Comparison of ENCODE assay signal across 8 cellular contexts in the genomic region with DNA sequence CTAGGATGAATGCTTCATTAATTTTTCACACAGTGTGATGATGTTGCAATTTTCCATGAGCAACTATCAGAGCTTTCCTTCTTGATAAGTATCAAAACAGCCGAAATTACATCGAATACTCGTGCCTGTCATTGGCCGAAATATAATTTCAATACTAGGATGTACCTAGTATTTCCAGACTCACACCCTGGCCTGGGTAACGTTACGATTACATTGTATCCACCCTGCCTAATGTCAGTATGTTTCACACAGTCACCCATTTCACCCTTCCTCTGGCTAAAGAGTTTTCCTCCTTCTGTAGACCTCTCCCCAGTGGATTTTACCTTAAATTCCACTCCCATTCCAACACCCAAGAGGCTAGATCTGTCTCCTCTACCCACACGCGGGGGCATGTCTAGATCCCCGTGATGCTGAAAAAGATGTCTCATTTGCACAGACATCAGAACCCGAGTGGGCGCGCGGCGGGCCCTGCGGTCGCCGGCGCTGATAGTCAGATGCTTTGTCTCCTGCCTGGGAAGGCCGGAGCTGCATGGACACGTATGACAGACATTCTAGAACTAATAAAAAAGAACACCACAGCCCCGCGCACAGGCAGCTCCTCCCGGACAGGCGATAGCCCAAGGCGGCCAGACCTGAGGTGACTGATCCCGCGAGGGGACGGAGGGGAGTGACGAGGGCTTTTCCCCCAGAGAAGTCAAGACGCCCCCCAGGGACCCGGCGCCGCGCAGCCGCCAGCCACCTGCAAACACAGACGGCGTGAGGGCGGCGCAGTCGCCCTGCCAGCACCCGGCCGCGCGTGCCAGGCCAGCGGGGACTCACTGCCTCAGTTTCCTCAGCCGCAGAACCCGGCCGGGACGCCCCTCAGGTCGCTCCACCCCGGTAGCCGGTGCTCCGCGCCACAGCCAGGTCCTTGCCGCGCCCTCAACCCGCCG. TPM values are rescaled to one million over a fixed set of nuclear protein-coding genes. Genes with fewer than 3 reads are reported as not detected.
DNase-seq lines count a peak whose midpoint lies in the region; ATAC-seq, FAIRE-seq and TF ChIP-seq lines count a peak whose summit lies in the region.

No MANE protein-coding gene starts in this region.

- peaks cover 6% of the 10 kb centered on the region for H3K36me3 Mint-ChIP-seq in activated T-helper 17 cell treated with anti-CD3 and anti-CD28 coated beads, Interleukin-2, amount 50 U/mL, for 72 hours (ENCODE audit: low read depth)
- no peaks in the 10 kb centered on the region for H3K36me3 Mint-ChIP-seq in neural crest cell (ENCODE audit: low read depth)

- no peaks in the 10 kb centered on the region for H3K27me3 Mint-ChIP-seq in activated T-helper 17 cell treated with anti-CD3 and anti-CD28 coated beads, Interleukin-2, amount 50 U/mL, for 72 hours
- H3K27me3 Mint-ChIP-seq in neural crest cell (ENCODE audit: low read depth), result no peaks in the 10 kb centered on the region

- H3K9me3 ChIP-seq in A549 (no peaks in the 10 kb centered on the region), NT2/D1 (ENCODE audit: insufficient read depth, low read length) (no peaks in the 10 kb centered on the region), stomach smooth muscle (ENCODE audit: control insufficient read depth in 2 of 2, low read length in 2 of 2) (no peaks in the 10 kb centered on the region)

- H3K4me3 Mint-ChIP-seq in activated T-helper 17 cell treated with anti-CD3 and anti-CD28 coated beads, Interleukin-2, amount 50 U/mL, for 72 hours, result peak overlapping the region; percentile 97
- peak overlapping the region; percentile 95 for H3K4me3 Mint-ChIP-seq in neural crest cell

- DNase-seq in A549 (ENCODE audit: low read depth in 1 of 2, low spot score in 1 of 2) (peak; percentile 10 to 49), NT2/D1 (ENCODE audit: low read depth, low spot score) (peak; percentile 15), fibroblast of villous mesenchyme (ENCODE audit: low read depth) (peak; percentile 22), neural crest cell (ENCODE audit: low read depth, low spot score) (peak; percentile 32)

- peak overlapping the region; percentile 94 for H3K27ac Mint-ChIP-seq in activated T-helper 17 cell treated with anti-CD3 and anti-CD28 coated beads, Interleukin-2, amount 50 U/mL, for 72 hours
- peak overlapping the region; percentile 98 for H3K27ac Mint-ChIP-seq in neural crest cell (ENCODE audit: unreplicated experiment)

- H3K4me1 ChIP-seq in A549 (peaks cover 40% of the 10 kb centered on the region), NT2/D1 (ENCODE audit: insufficient read depth, insufficient read length) (no peaks in the 10 kb centered on the region), stomach smooth muscle (ENCODE audit: control insufficient read depth, insufficient read depth, low read length) (peaks cover 9% of the 10 kb centered on the region)

- H3K27me3 ChIP-seq in NT2/D1 (ENCODE audit: insufficient read depth, insufficient read length) (peaks cover 5% of the 10 kb centered on the region), stomach smooth muscle (ENCODE audit: control insufficient read depth in 1 of 2, insufficient read depth in 2 of 2, low read length in 2 of 2) (no peaks in the 10 kb centered on the region)

- 2% methylated on average over 24 of the region's 58 CpGs for WGBS in A549 (ENCODE audit: missing lambda C conversion rate)

- POLR2A ChIA-PET in A549 (lab: Yijun Ruan, JAX), result interaction anchor here (1.0 to 2.1 kb wide), 4 partner anchors 15 to 178 kb away, joined by 4 to 9 read pairs (median 6); partner anchors contain the start of gene ABCD2

- no peak for TF ChIP-seq POLR2A in A549 (IDR thresholded peaks at IDR 0.05; ENCODE audit: low read length)

- H3K27ac ChIP-seq in A549 (peak overlapping the region; percentile 97), stomach smooth muscle (ENCODE audit: low read length) (peak overlapping the region; percentile 83)

- FAIRE-seq in A549 (lab: Jason Lieb, UNC), result no peak

- no peak for TF ChIP-seq EP300 in A549 (IDR thresholded peaks at IDR 0.05)

- H3K4me3 ChIP-seq in A549 (peak overlapping the region; percentile 94), NT2/D1 (ENCODE audit: insufficient read length, low read depth) (peak overlapping the region; percentile 82), fibroblast of villous mesenchyme (ENCODE audit: low read depth, low read length) (peak overlapping the region; percentile 61), stomach smooth muscle (ENCODE audit: low read length in 2 of 2) (peak overlapping the region; percentile 71 to 83)

- TF ChIP-seq RAD21 in A549 (conservative IDR thresholded peaks at IDR 0.05 in 1 of 2, IDR thresholded peaks at IDR 0.05 in 1 of 2), result no peak; a peak in 1 of 5 replicates

- CTCF ChIA-PET in A549 (lab: Yijun Ruan, JAX), result interaction anchor here (1.3 to 1.5 kb wide), 2 partner anchors 11 to 27 kb away, joined by 3 read pairs; no protein-coding TSS in a partner anchor

- no peak for TF ChIP-seq CTCF in A549 (IDR thresholded peaks at IDR 0.05)
- TF ChIP-seq CTCF in fibroblast of villous mesenchyme (IDR thresholded peaks at IDR 0.05; ENCODE audit: insufficient read depth, low read depth, low read length), result no peak
- no peak for TF ChIP-seq CTCF in neural crest cell (conservative IDR thresholded peaks at IDR 0.05)

- H3K36me3 ChIP-seq in NT2/D1 (ENCODE audit: insufficient read depth, insufficient read length, low read length), result no peaks in the 10 kb centered on the region
- H3K36me3 ChIP-seq in stomach smooth muscle (ENCODE audit: control insufficient read depth in 2 of 2, insufficient read depth in 2 of 2, low read length in 2 of 2), result no peaks in the 10 kb centered on the region

- H3K4me1 Mint-ChIP-seq in activated T-helper 17 cell treated with anti-CD3 and anti-CD28 coated beads, Interleukin-2, amount 50 U/mL, for 72 hours, result peaks cover 13% of the 10 kb centered on the region
- H3K4me1 Mint-ChIP-seq in neural crest cell, result peaks cover 38% of the 10 kb centered on the region

- no peaks in the 10 kb centered on the region for H3K9me3 Mint-ChIP-seq in activated T-helper 17 cell treated with anti-CD3 and anti-CD28 coated beads, Interleukin-2, amount 50 U/mL, for 72 hours
- no peaks in the 10 kb centered on the region for H3K9me3 Mint-ChIP-seq in neural crest cell

- H3K9ac ChIP-seq in NT2/D1 (ENCODE audit: insufficient read length, low read depth), result peak overlapping the region; percentile 90
- peak overlapping the region; percentile 63 to 65 for H3K9ac ChIP-seq in stomach smooth muscle (ENCODE audit: low read length in 2 of 2)

- H3K4me2 ChIP-seq in A549, result peak overlapping the region; percentile 89

- ATAC-seq in A549 (peak; percentile 22 to 38), GM18907 (IDR thresholded peaks at IDR 0.05; ENCODE audit: unreplicated experiment) (peak; percentile 36), HG03135 (IDR thresholded peaks at IDR 0.05; ENCODE audit: unreplicated experiment) (peak; percentile 17)
- ATAC-seq in activated T-helper 17 cell treated with anti-CD3 and anti-CD28 coated beads, Interleukin-2, amount 50 U/mL, for 72 hours (replicated peaks), result peak; percentile 18

TF ChIP-seq in A549, 52 proteins besides CTCF, POLR2A, EP300 and RAD21 (continues in another document):
- TF ChIP-seq, protein P1, sequence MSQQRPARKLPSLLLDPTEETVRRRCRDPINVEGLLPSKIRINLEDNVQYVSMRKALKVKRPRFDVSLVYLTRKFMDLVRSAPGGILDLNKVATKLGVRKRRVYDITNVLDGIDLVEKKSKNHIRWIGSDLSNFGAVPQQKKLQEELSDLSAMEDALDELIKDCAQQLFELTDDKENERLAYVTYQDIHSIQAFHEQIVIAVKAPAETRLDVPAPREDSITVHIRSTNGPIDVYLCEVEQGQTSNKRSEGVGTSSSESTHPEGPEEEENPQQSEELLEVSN (IDR thresholded peaks at IDR 0.05; ENCODE audit: borderline replicate concordance, low read depth), result no peak
- TF ChIP-seq USF2 (IDR thresholded peaks at IDR 0.05) (no peak), KDM5A (IDR thresholded peaks at IDR 0.05) (no peak), CHD4 (IDR thresholded peaks at IDR 0.05; ENCODE audit: borderline replicate concordance) (no peak), MYC (IDR thresholded peaks at IDR 0.05; ENCODE audit: borderline replicate concordance, low read length) (no peak), ZC3H11A (IDR thresholded peaks at IDR 0.05) (no peak), ZNF302 (CRISPR knock-in tag; IDR thresholded peaks at IDR 0.05) (no peak), HDAC2 (IDR thresholded peaks at IDR 0.05) (no peak), HOXB5 (CRISPR knock-in tag; IDR thresholded peaks at IDR 0.05) (no peak), HOXA7 (CRISPR knock-in tag; IDR thresholded peaks at IDR 0.05) (no peak), RFX5 (IDR thresholded peaks at IDR 0.05) (no peak), CEBPB (IDR thresholded peaks at IDR 0.05) (peak; percentile 23 to 32; a peak in 2 of 4 replicates), PBX3 (IDR thresholded peaks at IDR 0.05) (no peak), JUN (IDR thresholded peaks at IDR 0.05) (no peak)

RNA-seq across cellular contexts. Expression of gene KIF21A, which starts 0.7 kb away (rescaled TPM):
- polyA plus RNA-seq in A549 (2011; rRNA removed), result 71.6 and 79.0 TPM in 2 replicates
- 12.4 and 13.6 TPM in 2 replicates for polyA plus RNA-seq in A549 (2012; cell fraction: cytosol; rRNA removed)
- 9.8 and 14.6 TPM in 2 replicates for polyA plus RNA-seq in A549 (2012; cell fraction: nucleus; rRNA removed)
- 21.9 to 26.0 TPM (median 22.5 TPM) in 3 replicates for polyA plus RNA-seq in A549 (2017; fragmentation: RNase III; extraction: RNeasy Plus Mini Kit Qiagen cat#74134 plus additional on column Dnase treatment)
- 51.3 and 57.6 TPM in 2 replicates for polyA minus RNA-seq in A549 (2011; rRNA and poly(A)+ RNA removed)
- 10 to 100 TPM; 14.8 to 19.6 TPM for total RNA-seq in activated T-helper 17 cell treated with anti-CD3 and anti-CD28 coated beads, Interleukin-2, amount 50 U/mL, for 72 hours
- total RNA-seq in fibroblast of villous mesenchyme, result 7.1 and 11.2 TPM in 2 replicates
- total RNA-seq in neural crest cell, result 53.6 and 54.8 TPM in 2 replicates

Comparison
In these comparisons a context has a peak if more than half of its experiments do, and no peak if none do; other contexts are left out.
1. Peak in every context shown above with its lines: DNase-seq, ATAC-seq, H3K4me3 ChIP-seq and H3K27ac ChIP-seq.